16 cellular contexts compared by ENCODE assay signal in the genomic region with DNA sequence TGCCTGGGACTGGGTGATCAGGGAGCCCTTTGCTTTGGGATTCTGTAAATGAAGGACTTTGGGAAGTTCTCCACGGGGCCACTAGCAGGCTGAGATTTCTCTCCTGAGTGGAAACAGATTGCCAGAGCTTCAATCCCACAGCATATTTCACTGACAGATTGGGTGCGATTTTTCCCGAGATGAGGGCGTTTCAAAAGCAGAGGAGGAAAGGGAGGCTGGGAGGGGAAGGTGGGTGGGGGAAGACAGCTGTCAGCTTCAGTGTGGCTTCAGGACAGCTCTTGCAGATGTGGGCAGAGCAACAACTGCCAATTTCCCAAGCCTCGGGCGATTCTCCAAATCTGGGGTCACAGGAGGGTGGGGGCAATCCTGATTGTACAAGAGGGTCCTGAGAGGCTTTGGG.
DNase-seq lines count a peak whose midpoint lies in the region; ATAC-seq and TF ChIP-seq lines count a peak whose summit lies in the region.
"Had no signal": no experiment of that assay in that cellular context is flagged by ENCODE, and none has a peak within 500 bp of the region (broad histone marks: within the 10 kb centered on the region; RNA-seq: fewer than 3 reads in every experiment).

No MANE protein-coding gene starts in this region.

- no peaks in the 10 kb centered on the region for H3K36me3 Mint-ChIP-seq in type B pancreatic cell

- H3K27ac ChIP-seq in tibial artery, result no peak overlapping the region
- H3K27ac ChIP-seq in colonic mucosa, result no peak overlapping the region
- H3K27ac ChIP-seq: A549, C4-2B, KMS-11, Peyer's patch had no signal

- DNase-seq in Right ventricle myocardium superior, result no peak
- DNase-seq in cardiac septum (ENCODE audit: low spot score), result no peak
- DNase-seq in NCI-H524 (lab: John Stamatoyannopoulos, UW), result peak; percentile 31 to 86
- DNase-seq in middle frontal gyrus (ENCODE audit: extremely low spot score, low spot score), result peak; percentile 13
- no peak for DNase-seq in type B pancreatic cell (ENCODE audit: extremely low spot score, unreplicated experiment)
- no peak for DNase-seq in tibial artery
- no peak for DNase-seq in HT-29 (ENCODE audit: low spot score)
- no peak for DNase-seq in colonic mucosa
- DNase-seq: HFFc6, NCI-H446, NCI-H748 treated with DMSO at 0.1 percent for 48 hours, Peyer's patch, SHP77 had no signal

- no peak overlapping the region for H3K4me3 Mint-ChIP-seq in type B pancreatic cell
- H3K4me3 Mint-ChIP-seq: HFFc6 had no signal

- H3K4me1 Mint-ChIP-seq in type B pancreatic cell (ENCODE audit: unreplicated experiment), result no peaks in the 10 kb centered on the region

- peak overlapping the region; percentile 33 for H3K27ac Mint-ChIP-seq in type B pancreatic cell
- H3K27ac Mint-ChIP-seq: HFFc6 had no signal

- no peaks in the 10 kb centered on the region for H3K9me3 Mint-ChIP-seq in type B pancreatic cell
- H3K9me3 Mint-ChIP-seq: HFFc6 had no signal

- TF ChIP-seq CTCF in type B pancreatic cell (conservative IDR thresholded peaks at IDR 0.05) (no peak), tibial artery (IDR thresholded peaks at IDR 0.05) (no peak), colonic mucosa (IDR thresholded peaks at IDR 0.05) (no peak)

- H3K4me1 ChIP-seq in tibial artery (no peaks in the 10 kb centered on the region), colonic mucosa (no peaks in the 10 kb centered on the region)
- H3K4me1 ChIP-seq: Peyer's patch had no signal

- H3K4me3 ChIP-seq in tibial artery (no peak overlapping the region), colonic mucosa (no peak overlapping the region)
- H3K4me3 ChIP-seq: A549, Peyer's patch had no signal

- H3K27me3 ChIP-seq in tibial artery (no peaks in the 10 kb centered on the region), colonic mucosa (no peaks in the 10 kb centered on the region)
- H3K27me3 ChIP-seq: Peyer's patch had no signal

- intact Hi-C loops in Right ventricle myocardium superior (cut with DNase I), result no loop called here
- intact Hi-C loops in cardiac septum (cut with DNase I), result no loop called here
- intact Hi-C loops in tibial artery (cut with DNase I; ENCODE audit: low total_unique reads), result no loop called here
- intact Hi-C loops in colonic mucosa (cut with DNase I), result no loop called here

- no peaks in the 10 kb centered on the region for H3K9me3 ChIP-seq in tibial artery
- H3K9me3 ChIP-seq in colonic mucosa, result no peaks in the 10 kb centered on the region
- H3K9me3 ChIP-seq: A549, Peyer's patch had no signal

- H3K9ac ChIP-seq in colonic mucosa (ENCODE audit: low read depth in 2 of 2, low read length in 2 of 2), result no peak overlapping the region
- H3K9ac ChIP-seq: KMS-11 had no signal

- peaks cover 3% of the 10 kb centered on the region for H3K27me3 Mint-ChIP-seq in type B pancreatic cell

- ATAC-seq in Right ventricle myocardium superior (ENCODE audit: poor library complexity), result peak; percentile 35
- ATAC-seq: A549 had no signal

- no peaks in the 10 kb centered on the region for H3K36me3 ChIP-seq in tibial artery
- H3K36me3 ChIP-seq in colonic mucosa, result no peaks in the 10 kb centered on the region
- H3K36me3 ChIP-seq: Peyer's patch had no signal

Comparison
In these comparisons a context has a peak if more than half of its experiments do, and no peak if none do; other contexts are left out.
1. DNase-seq: peak in NCI-H524 (2 of 2) and middle frontal gyrus (single experiment); none in Right ventricle myocardium superior (single experiment), cardiac septum (single experiment), type B pancreatic cell (single experiment), tibial artery (0 of 2), HT-29 (single experiment) and colonic mucosa (single experiment).